Comparison of ENCODE assay signal across 25 cellular contexts in genomic region chr1:31856140-31856539, GRCh38. TPM values are rescaled to one million over a fixed set of nuclear protein-coding genes. Genes with fewer than 3 reads are reported as not detected.
"Had no signal": no experiment of that assay in that cellular context is flagged by ENCODE, and none has a peak within 500 bp of the region (broad histone marks: within the 10 kb centered on the region; RNA-seq: fewer than 3 reads in every experiment).

No MANE protein-coding gene starts in this region.

- H2AFZ ChIP-seq: parathyroid adenoma had no signal

- H3K36me3 ChIP-seq: right atrium auricular region, uterus had no signal

- H3K9ac ChIP-seq: parathyroid adenoma had no signal

- H3K79me2 ChIP-seq: parathyroid adenoma had no signal

- DNase-seq: activated CD4-positive, alpha-beta T cell treated with anti-CD3 and anti-CD28 coated beads for 4 hours; activated CD4-positive, alpha-beta T cell treated with anti-CD3 and anti-CD28 coated beads, Interleukin-2, amount 50 U/mL, for 4 hours; activated CD4-positive, CD25-positive, alpha-beta regulatory T cell; activated effector memory CD4-positive, alpha-beta T cell treated with Interleukin-2 at 50 U/mL for 16 hours; activated naive CD4-positive, alpha-beta T cell treated with Interleukin-2 at 50 U/mL for 16 hours; activated T-cell treated with anti-CD3 and anti-CD28 coated beads for 4 hours; activated T-cell treated with anti-CD3 and anti-CD28 coated beads, Interleukin-2, amount 50 U/mL, for 72 hours; anterior cingulate cortex; effector memory CD4-positive, alpha-beta T cell; glutamatergic neuron; islet precursor cell; left ventricle myocardium superior; naive thymus-derived CD4-positive, alpha-beta T cell; stimulated activated CD4-positive, alpha-beta T cell treated with anti-CD3 and anti-CD28 coated beads, Interleukin-4, amount 100 ng/mL, for 24 hours; stimulated activated naive CD8-positive, alpha-beta T cell treated with anti-CD3 and anti-CD28 coated beads, Interleukin-15, amount 100 ng/mL, for 72 hours; substantia nigra; uterus had no signal

- H3K9me3 ChIP-seq: right atrium auricular region, uterus had no signal

- ATAC-seq: left ventricle myocardium superior; naive thymus-derived CD4-positive, alpha-beta T cell; stimulated activated naive CD8-positive, alpha-beta T cell treated with anti-CD3 and anti-CD28 coated beads, Interleukin-15, amount 100 ng/mL, for 72 hours had no signal

- H3K4me1 ChIP-seq: parathyroid adenoma, right atrium auricular region, uterus had no signal

- H3K27me3 ChIP-seq: dorsolateral prefrontal cortex, right atrium auricular region, uterus had no signal

- H3K27ac ChIP-seq: coronary artery, dorsolateral prefrontal cortex, parathyroid adenoma, right atrium auricular region, skin epidermis, uterus had no signal

- H3K4me3 ChIP-seq: coronary artery, dorsolateral prefrontal cortex, right atrium auricular region, skin epidermis, uterus had no signal

RNA-seq across cellular contexts. Expression of gene SPOCD1, which starts 40.3 kb away (rescaled TPM):
- total RNA-seq: cerebellum; left ventricle myocardium superior; T-helper 1 cell treated with Interleukin-12 subunit alpha and Interleukin-12 subunit beta and Interleukin-4 antibody, amounts not matched to agents 30 ng/mL and 1 ng/mL, for 36 hours had no signal
- polyA plus RNA-seq: naive thymus-derived CD4-positive, alpha-beta T cell; neural cell had no signal
